In the genomic region with DNA sequence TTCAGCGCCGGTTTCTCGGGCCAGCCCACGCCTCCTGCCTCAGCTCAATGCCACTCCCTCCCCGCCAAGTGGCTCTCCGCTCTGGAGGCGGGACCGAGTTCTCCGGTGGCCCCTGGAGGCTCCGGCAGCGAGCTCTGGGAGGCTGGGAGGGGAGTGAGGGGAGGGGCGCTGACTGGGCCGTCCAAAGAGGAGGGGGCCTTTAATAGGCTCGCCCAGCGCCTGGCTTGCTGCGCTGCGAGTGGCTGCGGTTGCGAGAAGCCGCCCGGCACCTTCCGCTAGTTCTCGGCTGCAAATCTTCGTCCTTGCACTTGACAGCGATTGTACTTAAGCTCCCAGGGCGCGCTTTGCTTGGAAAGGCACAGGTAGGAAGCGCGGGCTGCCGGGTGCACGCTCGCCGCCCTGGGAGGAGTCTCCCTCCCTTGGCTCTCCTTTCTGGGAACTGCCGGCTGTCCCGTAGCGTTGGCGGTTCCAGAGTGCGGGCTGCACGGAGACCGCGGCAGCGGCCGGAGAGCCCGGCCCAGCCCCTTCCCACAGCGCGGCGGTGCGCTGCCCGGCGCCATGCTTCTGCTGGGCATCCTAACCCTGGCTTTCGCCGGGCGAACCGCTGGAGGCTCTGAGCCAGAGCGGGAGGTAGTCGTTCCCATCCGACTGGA, we compare ENCODE assay signal across 8 cellular contexts. TPM values are rescaled to one million over a fixed set of nuclear protein-coding genes. Genes with fewer than 3 reads are reported as not detected.
DNase-seq lines count a peak whose midpoint lies in the region; ATAC-seq and TF ChIP-seq lines count a peak whose summit lies in the region.

A gene with protein sequence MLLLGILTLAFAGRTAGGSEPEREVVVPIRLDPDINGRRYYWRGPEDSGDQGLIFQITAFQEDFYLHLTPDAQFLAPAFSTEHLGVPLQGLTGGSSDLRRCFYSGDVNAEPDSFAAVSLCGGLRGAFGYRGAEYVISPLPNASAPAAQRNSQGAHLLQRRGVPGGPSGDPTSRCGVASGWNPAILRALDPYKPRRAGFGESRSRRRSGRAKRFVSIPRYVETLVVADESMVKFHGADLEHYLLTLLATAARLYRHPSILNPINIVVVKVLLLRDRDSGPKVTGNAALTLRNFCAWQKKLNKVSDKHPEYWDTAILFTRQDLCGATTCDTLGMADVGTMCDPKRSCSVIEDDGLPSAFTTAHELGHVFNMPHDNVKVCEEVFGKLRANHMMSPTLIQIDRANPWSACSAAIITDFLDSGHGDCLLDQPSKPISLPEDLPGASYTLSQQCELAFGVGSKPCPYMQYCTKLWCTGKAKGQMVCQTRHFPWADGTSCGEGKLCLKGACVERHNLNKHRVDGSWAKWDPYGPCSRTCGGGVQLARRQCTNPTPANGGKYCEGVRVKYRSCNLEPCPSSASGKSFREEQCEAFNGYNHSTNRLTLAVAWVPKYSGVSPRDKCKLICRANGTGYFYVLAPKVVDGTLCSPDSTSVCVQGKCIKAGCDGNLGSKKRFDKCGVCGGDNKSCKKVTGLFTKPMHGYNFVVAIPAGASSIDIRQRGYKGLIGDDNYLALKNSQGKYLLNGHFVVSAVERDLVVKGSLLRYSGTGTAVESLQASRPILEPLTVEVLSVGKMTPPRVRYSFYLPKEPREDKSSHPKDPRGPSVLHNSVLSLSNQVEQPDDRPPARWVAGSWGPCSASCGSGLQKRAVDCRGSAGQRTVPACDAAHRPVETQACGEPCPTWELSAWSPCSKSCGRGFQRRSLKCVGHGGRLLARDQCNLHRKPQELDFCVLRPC (plus strand): TSS at position 230 of the 653 bp plus-strand sequence. CDS start 329 bp downstream, at position 559.

- H3K9me3 ChIP-seq in NT2/D1 (ENCODE audit: insufficient read depth, low read length) (no peaks in the 10 kb centered on the region), smooth muscle cell (replicated peaks; ENCODE audit: low read depth) (no peaks in the 10 kb centered on the region)

- peaks cover 6 to 20% (median 8%) of the 10 kb centered on the region in 3 donors for H3K27me3 Mint-ChIP-seq in immature natural killer cell (ENCODE audit: low read depth in 3 of 3)

- peak within 1 kb of the TSS; percentile 2 for H2AFZ ChIP-seq in smooth muscle cell (ENCODE audit: low read depth)

- peak within 1 kb of the TSS; percentile 53 for H3K4me3 ChIP-seq in NT2/D1 (ENCODE audit: insufficient read length, low read depth)
- peak within 1 kb of the TSS; percentile 53 for H3K4me3 ChIP-seq in smooth muscle cell

- H3K9ac ChIP-seq in NT2/D1 (ENCODE audit: insufficient read length, low read depth): peak within 1 kb of the TSS; percentile 77
- H3K9ac ChIP-seq in smooth muscle cell (ENCODE audit: low read depth): no peak within 1 kb of the TSS

- H3K4me1 ChIP-seq in NT2/D1 (ENCODE audit: insufficient read depth, insufficient read length) (no peaks in the 10 kb centered on the region), smooth muscle cell (ENCODE audit: low read depth) (peaks cover 10% of the 10 kb centered on the region)

- H3K27ac ChIP-seq in smooth muscle cell (ENCODE audit: low read depth): no peak within 1 kb of the TSS

- in situ Hi-C loops in T47D (cut with HindIII; ENCODE audit: low pct_unique_long_range_greater_than_20kb, low sequenced_read_pairs): loop anchor here (25.0 kb wide), 1 partner anchor 414 kb away; no protein-coding TSS in a partner anchor

- H3K4me3 Mint-ChIP-seq in immature natural killer cell: peak within 1 kb of the TSS; percentile 70 to 88 (median 82)

- DNase-seq in COLO668 (lab: John Stamatoyannopoulos, UW; ENCODE audit: unreplicated experiment): peak; percentile 69
- peak; percentile 84 for DNase-seq in NT2/D1 (ENCODE audit: low read depth, low spot score)
- peak; percentile 97 to 99 for DNase-seq in T47D (ENCODE audit: low read depth in 1 of 2, low spot score in 1 of 2)
- peak; percentile 33 to 47 (median 34) for DNase-seq in immature natural killer cell
- peak; percentile 52 for DNase-seq in smooth muscle cell (lab: John Stamatoyannopoulos, UW; ENCODE audit: unreplicated experiment)
- no peak for DNase-seq in GM19238 (ENCODE audit: insufficient read length, low spot score)

- no peaks in the 10 kb centered on the region for H3K9me3 Mint-ChIP-seq in immature natural killer cell

- peaks cover 15 to 20% of the 10 kb centered on the region in 2 donors for H3K4me1 Mint-ChIP-seq in immature natural killer cell

- H3K36me3 Mint-ChIP-seq in immature natural killer cell: no peaks in the 10 kb centered on the region

- peaks cover 2% of the 10 kb centered on the region for H3K79me2 ChIP-seq in smooth muscle cell (ENCODE audit: low read depth)

- H3K4me2 ChIP-seq in smooth muscle cell: peak within 1 kb of the TSS; percentile 87

- no peaks in the 10 kb centered on the region for H3F3A ChIP-seq in smooth muscle cell (ENCODE audit: low read depth)

- H3K27me3 ChIP-seq in NT2/D1 (ENCODE audit: insufficient read depth, insufficient read length) (peaks cover 62% of the 10 kb centered on the region), smooth muscle cell (ENCODE audit: low read depth) (peaks cover 9% of the 10 kb centered on the region)

- TF ChIP-seq CTCF in smooth muscle cell (IDR thresholded peaks at IDR 0.05; ENCODE audit: borderline replicate concordance, insufficient read depth, poor library complexity, severe bottlenecking): no peak

- ATAC-seq in HG02852 (IDR thresholded peaks at IDR 0.05; ENCODE audit: unreplicated experiment): peak; percentile 55
- no peak for ATAC-seq in GM18502 (IDR thresholded peaks at IDR 0.05; ENCODE audit: poor library complexity, unreplicated experiment)

- no peak within 1 kb of the TSS for H3K27ac Mint-ChIP-seq in immature natural killer cell

- no peaks in the 10 kb centered on the region for H3K36me3 ChIP-seq in NT2/D1 (ENCODE audit: insufficient read depth, insufficient read length, low read length)
- no peaks in the 10 kb centered on the region for H3K36me3 ChIP-seq in smooth muscle cell (ENCODE audit: low read depth)

- H4K20me1 ChIP-seq in smooth muscle cell (ENCODE audit: low read depth): no peaks in the 10 kb centered on the region

- WGBS in smooth muscle cell (ENCODE audit: low lambda C conversion rate): under 1% methylated on average over 57 of the region's 57 CpGs

RNA-seq across cellular contexts. Expression of the gene that starts here (rescaled TPM):
- polyA plus RNA-seq in immature natural killer cell (not detected), smooth muscle cell (0.65 and 1.4 TPM in 2 replicates)
- total RNA-seq in smooth muscle cell: 3.4 and 5.3 TPM in 2 replicates

Comparison
In these comparisons a context has a peak if more than half of its experiments do, and no peak if none do; other contexts are left out.
1. Peak in DNase-seq in immature natural killer cell; RNA of the gene not detected or under 1 TPM.